In the genomic region with DNA sequence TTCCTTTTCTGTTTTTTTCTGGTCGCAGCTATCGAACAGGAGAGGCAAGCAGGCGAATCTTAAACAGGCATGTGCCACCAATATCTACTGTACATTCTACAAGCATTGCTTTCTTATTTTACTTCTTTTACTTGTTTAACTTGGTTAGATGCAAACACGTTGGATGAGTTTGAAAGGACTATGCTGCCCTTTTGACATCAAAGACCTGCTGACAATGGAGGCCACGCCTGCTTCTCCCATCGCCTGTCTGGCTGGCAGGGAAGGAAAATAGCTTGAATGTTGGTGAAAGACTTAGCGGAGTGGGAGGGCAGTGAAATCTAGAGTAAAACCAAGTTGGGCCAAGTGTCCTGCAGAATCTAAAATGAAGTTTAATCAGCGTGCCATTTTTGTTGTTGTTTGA, we compare ENCODE assay signal across 11 cellular contexts. TPM values are rescaled to one million over a fixed set of nuclear protein-coding genes. Genes with fewer than 3 reads are reported as not detected.
DNase-seq lines count a peak whose midpoint lies in the region; ATAC-seq and TF ChIP-seq lines count a peak whose summit lies in the region.
"Had no signal": no experiment of that assay in that cellular context is flagged by ENCODE, and none has a peak within 500 bp of the region (broad histone marks: within the 10 kb centered on the region; RNA-seq: fewer than 3 reads in every experiment).

No MANE protein-coding gene starts in this region.

- no peaks in the 10 kb centered on the region for H4K20me1 ChIP-seq in OCI-LY1 (ENCODE audit: insufficient read depth, low read length)

- H3K79me2 ChIP-seq in OCI-LY1 (ENCODE audit: insufficient read depth, low read length) = no peaks in the 10 kb centered on the region

- no peaks in the 10 kb centered on the region for H3K9me3 ChIP-seq in OCI-LY1 (ENCODE audit: low read length)
- H3K9me3 ChIP-seq: adrenal gland, neutrophil had no signal

- no peaks in the 10 kb centered on the region for H3K36me3 Mint-ChIP-seq in activated CD4-positive, alpha-beta T cell treated with anti-CD3 and anti-CD28 coated beads, Interleukin-2, amount 10 ng/mL, durations not matched to agents 24 days and 14 days (ENCODE audit: low read depth)
- H3K36me3 Mint-ChIP-seq in stimulated activated memory B cell treated with anti-CD40 and anti-IgM and Interleukin-4, amounts not matched to agents 10 μg/mL and 1 μg/mL and 100 μg/mL, for 72 hours = no peaks in the 10 kb centered on the region

- H3K27ac Mint-ChIP-seq in activated CD4-positive, alpha-beta T cell treated with anti-CD3 and anti-CD28 coated beads, Interleukin-2, amount 10 ng/mL, durations not matched to agents 24 days and 14 days = peak overlapping the region; percentile 79
- H3K27ac Mint-ChIP-seq in stimulated activated memory B cell treated with anti-CD40 and anti-IgM and Interleukin-4, amounts not matched to agents 10 μg/mL and 1 μg/mL and 100 μg/mL, for 72 hours = peak overlapping the region; percentile 99

- peak; percentile 54 for DNase-seq in activated CD4-positive, alpha-beta T cell treated with anti-CD3 and anti-CD28 coated beads, Interleukin-2, amount 10 ng/mL, durations not matched to agents 24 days and 14 days
- DNase-seq in activated CD4-positive, alpha-beta T cell treated with anti-CD3 and anti-CD28 coated beads for 48 hours = no peak
- peak; percentile 69 to 73 for DNase-seq in erythroblast (lab: John Stamatoyannopoulos, UW)
- DNase-seq in GF-D8 (lab: John Stamatoyannopoulos, UW) = no peak
- DNase-seq: NCI-H226 had no signal

- peaks cover 10% of the 10 kb centered on the region for H3K4me1 Mint-ChIP-seq in activated CD4-positive, alpha-beta T cell treated with anti-CD3 and anti-CD28 coated beads, Interleukin-2, amount 10 ng/mL, durations not matched to agents 24 days and 14 days
- H3K4me1 Mint-ChIP-seq in stimulated activated memory B cell treated with anti-CD40 and anti-IgM and Interleukin-4, amounts not matched to agents 10 μg/mL and 1 μg/mL and 100 μg/mL, for 72 hours = peaks cover 9% of the 10 kb centered on the region

- H3K27ac ChIP-seq in OCI-LY1 (ENCODE audit: low read depth, low read length, poor library complexity, severe bottlenecking) = peak overlapping the region; percentile 23
- H3K27ac ChIP-seq: neutrophil had no signal

- peak overlapping the region; percentile 88 for H3K4me3 Mint-ChIP-seq in activated CD4-positive, alpha-beta T cell treated with anti-CD3 and anti-CD28 coated beads, Interleukin-2, amount 10 ng/mL, durations not matched to agents 24 days and 14 days
- peak overlapping the region; percentile 70 for H3K4me3 Mint-ChIP-seq in stimulated activated memory B cell treated with anti-CD40 and anti-IgM and Interleukin-4, amounts not matched to agents 10 μg/mL and 1 μg/mL and 100 μg/mL, for 72 hours

- H3K4me1 ChIP-seq in OCI-LY1 (ENCODE audit: insufficient read depth, low read length, severe bottlenecking) = peaks cover 8% of the 10 kb centered on the region
- H3K4me1 ChIP-seq: adrenal gland had no signal

- TF ChIP-seq POLR2A in erythroblast (IDR thresholded peaks at IDR 0.05; ENCODE audit: low read length) = no peak

- peak overlapping the region; percentile 86 for H3K4me3 ChIP-seq in OCI-LY1 (ENCODE audit: low read depth, low read length, poor library complexity, severe bottlenecking)
- H3K4me3 ChIP-seq: adrenal gland had no signal

- no peak overlapping the region for H2AFZ ChIP-seq in OCI-LY1 (ENCODE audit: low read length)

- intact Hi-C loops in activated CD4-positive, alpha-beta T cell treated with anti-CD3 and anti-CD28 coated beads, Interleukin-2, amount 10 ng/mL, durations not matched to agents 24 days and 14 days (cut with micrococcal nuclease) = loop anchor here (2.0 to 10.0 kb wide), 5 partner anchors 102 to 800 kb away; partner anchors contain the start of gene DDX3Y

- peak overlapping the region; percentile 96 for H3K9ac ChIP-seq in OCI-LY1 (ENCODE audit: low read length)

- H3K4me2 ChIP-seq in OCI-LY1 (ENCODE audit: low read length) = peak overlapping the region; percentile 95

- no peaks in the 10 kb centered on the region for H3K27me3 ChIP-seq in OCI-LY1 (ENCODE audit: insufficient read depth, low read length)
- H3K27me3 ChIP-seq: adrenal gland, neutrophil had no signal

- no peaks in the 10 kb centered on the region for H3K9me2 ChIP-seq in OCI-LY1 (ENCODE audit: low read depth, low read length)

- ATAC-seq in stimulated activated memory B cell treated with anti-CD40 and anti-IgM and Interleukin-4, amounts not matched to agents 10 μg/mL and 1 μg/mL and 100 μg/mL, for 72 hours = no peak
- no peak for ATAC-seq in HG02678 (IDR thresholded peaks at IDR 0.05; ENCODE audit: unreplicated experiment)
- no peak for ATAC-seq in GM21423 (IDR thresholded peaks at IDR 0.05; ENCODE audit: unreplicated experiment)

- no peaks in the 10 kb centered on the region for H3K27me3 Mint-ChIP-seq in activated CD4-positive, alpha-beta T cell treated with anti-CD3 and anti-CD28 coated beads, Interleukin-2, amount 10 ng/mL, durations not matched to agents 24 days and 14 days
- no peaks in the 10 kb centered on the region for H3K27me3 Mint-ChIP-seq in stimulated activated memory B cell treated with anti-CD40 and anti-IgM and Interleukin-4, amounts not matched to agents 10 μg/mL and 1 μg/mL and 100 μg/mL, for 72 hours

- H3F3A ChIP-seq in OCI-LY1 (ENCODE audit: insufficient read depth, low read length) = no peaks in the 10 kb centered on the region

- no peaks in the 10 kb centered on the region for H3K36me3 ChIP-seq in OCI-LY1 (ENCODE audit: insufficient read depth, low read length)
- H3K36me3 ChIP-seq: adrenal gland, neutrophil had no signal

- no peaks in the 10 kb centered on the region for H3K9me3 Mint-ChIP-seq in activated CD4-positive, alpha-beta T cell treated with anti-CD3 and anti-CD28 coated beads, Interleukin-2, amount 10 ng/mL, durations not matched to agents 24 days and 14 days
- no peaks in the 10 kb centered on the region for H3K9me3 Mint-ChIP-seq in stimulated activated memory B cell treated with anti-CD40 and anti-IgM and Interleukin-4, amounts not matched to agents 10 μg/mL and 1 μg/mL and 100 μg/mL, for 72 hours

- TF ChIP-seq CTCF in OCI-LY1 (IDR thresholded peaks at IDR 0.05; ENCODE audit: low read length) = no peak

RNA-seq across cellular contexts. Expression of gene TMSB4Y, which starts 1.5 kb away (rescaled TPM):
- total RNA-seq in activated CD4-positive, alpha-beta T cell treated with anti-CD3 and anti-CD28 coated beads, Interleukin-2, amount 10 ng/mL, durations not matched to agents 24 days and 14 days = 0.85 and 1.3 TPM in 2 replicates

Comparison
In these comparisons a context has a peak if more than half of its experiments do, and no peak if none do; other contexts are left out.
1. DNase-seq: peak in activated CD4-positive, alpha-beta T cell treated with anti-CD3 and anti-CD28 coated beads, Interleukin-2, amount 10 ng/mL, durations not matched to agents 24 days and 14 days (single experiment) and erythroblast (2 of 2); none in activated CD4-positive, alpha-beta T cell treated with anti-CD3 and anti-CD28 coated beads for 48 hours (single experiment) and GF-D8 (single experiment).